19 cellular contexts compared by ENCODE assay signal in the genomic region with DNA sequence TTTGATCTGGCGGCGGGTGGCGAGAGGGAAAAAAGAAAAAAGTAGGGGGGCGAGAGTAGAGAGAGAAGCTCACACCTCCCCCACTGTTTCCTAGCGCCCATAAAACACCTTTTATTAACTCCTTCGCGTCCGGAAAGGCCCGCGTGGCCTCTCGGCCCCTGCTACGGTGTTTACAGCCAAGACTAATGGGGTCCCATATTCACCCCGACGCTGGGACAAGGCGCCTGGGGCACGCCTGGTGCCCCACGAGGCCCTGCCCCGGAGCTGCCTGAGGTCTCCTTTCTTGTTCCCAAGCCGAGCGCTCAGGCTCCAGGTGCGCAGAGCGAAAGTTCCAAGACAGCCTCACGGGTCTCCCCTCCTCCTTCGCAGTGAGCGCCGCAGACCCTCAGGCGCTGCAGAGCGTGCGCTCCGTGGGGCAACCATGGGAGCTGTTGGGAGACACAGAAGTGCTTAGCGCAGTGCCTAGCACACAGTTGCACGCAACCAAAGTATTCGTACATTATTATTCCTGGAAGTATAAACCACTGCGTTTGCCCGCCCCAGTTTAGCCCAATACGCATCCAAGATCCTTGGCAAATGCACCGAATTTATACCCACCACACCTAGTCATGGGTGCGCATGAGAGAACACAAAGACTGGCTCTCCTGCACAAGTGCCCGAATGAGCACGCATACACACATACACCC. TPM values are rescaled to one million over a fixed set of nuclear protein-coding genes. Genes with fewer than 3 reads are reported as not detected.
DNase-seq lines count a peak whose midpoint lies in the region; ATAC-seq and TF ChIP-seq lines count a peak whose summit lies in the region.
"Had no signal": no experiment of that assay in that cellular context is flagged by ENCODE, and none has a peak within 500 bp of the region (broad histone marks: within the 10 kb centered on the region; RNA-seq: fewer than 3 reads in every experiment).

No MANE protein-coding gene starts in this region.

- no peaks in the 10 kb centered on the region for H3K36me3 ChIP-seq in sigmoid colon
- H3K36me3 ChIP-seq: upper lobe of left lung had no signal

- no peak for TF ChIP-seq POLR2A in sigmoid colon (IDR thresholded peaks at IDR 0.05)

- H3K4me3 ChIP-seq in iPS-18c (ENCODE audit: insufficient read depth, low read depth, low read length) (peak overlapping the region; percentile 34; the same call in 1 of the 2 replicates), sigmoid colon (peak overlapping the region; percentile 70 to 77 (median 72))
- H3K4me3 ChIP-seq: upper lobe of left lung had no signal

- H3K4me1 ChIP-seq in sigmoid colon: peaks cover 0 to 62% (median 48%) of the 10 kb centered on the region in 4 donors

- no peak overlapping the region for H3K27ac Mint-ChIP-seq in WTC11
- H3K27ac Mint-ChIP-seq: activated naive CD4-positive, alpha-beta T cell treated with anti-CD3 and anti-CD28 coated beads, Interleukin-2, amount 50 U/mL, for 72 hours had no signal

- no peak for ATAC-seq in activated T-cell treated with anti-CD3 and anti-CD28 coated beads, Interleukin-2, amount 50 U/mL, for 4 hours
- ATAC-seq in WTC11: peak; percentile 4
- ATAC-seq: PC-3 had no signal

- H3K27me3 Mint-ChIP-seq in activated T-cell treated with anti-CD3 and anti-CD28 coated beads, Interleukin-2, amount 50 U/mL, for 4 hours (ENCODE audit: low read depth): peaks cover 87% of the 10 kb centered on the region
- H3K27me3 Mint-ChIP-seq in WTC11 (ENCODE audit: low read depth): peaks cover 100% of the 10 kb centered on the region

- H3K9me3 ChIP-seq in iPS-18c (ENCODE audit: control insufficient read depth, insufficient read depth, low read length) (peaks cover 2% of the 10 kb centered on the region), sigmoid colon (no peaks in the 10 kb centered on the region)
- H3K9me3 ChIP-seq: upper lobe of left lung had no signal

- no peak overlapping the region for H3K4me3 Mint-ChIP-seq in activated T-cell treated with anti-CD3 and anti-CD28 coated beads, Interleukin-2, amount 50 U/mL, for 4 hours
- peak overlapping the region; percentile 63 for H3K4me3 Mint-ChIP-seq in WTC11

- TF ChIP-seq CTCF in WTC11 (IDR thresholded peaks at IDR 0.05) (no peak), sigmoid colon (IDR thresholded peaks at IDR 0.05) (no peak)

- peaks cover 48% of the 10 kb centered on the region for H3K4me1 Mint-ChIP-seq in activated T-cell treated with anti-CD3 and anti-CD28 coated beads, Interleukin-2, amount 50 U/mL, for 4 hours (ENCODE audit: low read depth)
- H3K4me1 Mint-ChIP-seq in WTC11: peaks cover 49% of the 10 kb centered on the region

- DNase-seq in activated T-cell treated with anti-CD3 and anti-CD28 coated beads, Interleukin-2, amount 50 U/mL, for 48 hours: peak; percentile 28 to 35
- no peak for DNase-seq in activated T-cell treated with anti-CD3 and anti-CD28 coated beads, Interleukin-2, amount 50 U/mL, for 4 hours
- peak; percentile 61 for DNase-seq in WTC11 (ENCODE audit: low spot score)
- DNase-seq in sigmoid colon: no peak
- DNase-seq in A172 (ENCODE audit: low spot score): no peak
- DNase-seq in RPMI8226: no peak
- no peak for DNase-seq in HCEC 1CT
- DNase-seq: cortex of kidney; DMS 273 treated with DMSO at 0.1 percent for 48 hours; NCI-H1105 treated with DMSO at 0.1 percent for 48 hours; NCI-H446; PC-3; stimulated activated CD4-positive, alpha-beta T cell treated with anti-CD3 and anti-CD28 coated beads, Interleukin-12 subunit alpha, Interleukin-12 subunit beta, amount 100 ng/mL, for 4 hours had no signal

- 17 to 20% methylated on average over 40 of the region's 40 CpGs for WGBS in sigmoid colon, 2 donors

- POLR2A ChIA-PET in WTC11 (lab: Charles Lee): no interaction called here

- no peaks in the 10 kb centered on the region for H3K9me3 Mint-ChIP-seq in activated T-cell treated with anti-CD3 and anti-CD28 coated beads, Interleukin-2, amount 50 U/mL, for 4 hours
- H3K9me3 Mint-ChIP-seq in WTC11: no peaks in the 10 kb centered on the region
- H3K9me3 Mint-ChIP-seq: activated naive CD4-positive, alpha-beta T cell treated with anti-CD3 and anti-CD28 coated beads, Interleukin-2, amount 50 U/mL, for 72 hours; neural crest cell had no signal

- H3K36me3 Mint-ChIP-seq in activated T-cell treated with anti-CD3 and anti-CD28 coated beads, Interleukin-2, amount 50 U/mL, for 4 hours (ENCODE audit: insufficient read depth): no peaks in the 10 kb centered on the region
- no peaks in the 10 kb centered on the region for H3K36me3 Mint-ChIP-seq in WTC11

- peak overlapping the region in 3 of 4 donors; percentile 91 to 96 (median 94) for H3K27ac ChIP-seq in sigmoid colon
- H3K27ac ChIP-seq: upper lobe of left lung had no signal

- no peak for TF ChIP-seq EP300 in sigmoid colon (IDR thresholded peaks at IDR 0.05)

- peaks cover 0 to 50% (median 9%) of the 10 kb centered on the region in 3 donors for H3K27me3 ChIP-seq in sigmoid colon

- intact Hi-C loops in sigmoid colon (cut with DNase I): no loop called here

- CTCF ChIA-PET in WTC11 (lab: Charles Lee): interaction anchor here (0.9 to 1.9 kb wide), 3 partner anchors 12 to 177 kb away, joined by 3 to 13 read pairs (median 3); no protein-coding TSS in a partner anchor

TF ChIP-seq in WTC11, 78 proteins besides CTCF, POLR2A, EP300 and RAD21:
- TF ChIP-seq, protein P1, sequence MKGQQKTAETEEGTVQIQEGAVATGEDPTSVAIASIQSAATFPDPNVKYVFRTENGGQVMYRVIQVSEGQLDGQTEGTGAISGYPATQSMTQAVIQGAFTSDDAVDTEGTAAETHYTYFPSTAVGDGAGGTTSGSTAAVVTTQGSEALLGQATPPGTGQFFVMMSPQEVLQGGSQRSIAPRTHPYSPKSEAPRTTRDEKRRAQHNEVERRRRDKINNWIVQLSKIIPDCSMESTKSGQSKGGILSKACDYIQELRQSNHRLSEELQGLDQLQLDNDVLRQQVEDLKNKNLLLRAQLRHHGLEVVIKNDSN (CRISPR knock-in tag; IDR thresholded peaks at IDR 0.05): no peak
- TF ChIP-seq TEAD1 (CRISPR knock-in tag; IDR thresholded peaks at IDR 0.05) (no peak), ZNF232 (CRISPR knock-in tag; IDR thresholded peaks at IDR 0.05) (no peak), OVOL2 (CRISPR knock-in tag; IDR thresholded peaks at IDR 0.05; ENCODE audit: borderline replicate concordance) (no peak), PRRX2 (CRISPR knock-in tag; IDR thresholded peaks at IDR 0.05) (no peak)
- TF ChIP-seq, protein P2, sequence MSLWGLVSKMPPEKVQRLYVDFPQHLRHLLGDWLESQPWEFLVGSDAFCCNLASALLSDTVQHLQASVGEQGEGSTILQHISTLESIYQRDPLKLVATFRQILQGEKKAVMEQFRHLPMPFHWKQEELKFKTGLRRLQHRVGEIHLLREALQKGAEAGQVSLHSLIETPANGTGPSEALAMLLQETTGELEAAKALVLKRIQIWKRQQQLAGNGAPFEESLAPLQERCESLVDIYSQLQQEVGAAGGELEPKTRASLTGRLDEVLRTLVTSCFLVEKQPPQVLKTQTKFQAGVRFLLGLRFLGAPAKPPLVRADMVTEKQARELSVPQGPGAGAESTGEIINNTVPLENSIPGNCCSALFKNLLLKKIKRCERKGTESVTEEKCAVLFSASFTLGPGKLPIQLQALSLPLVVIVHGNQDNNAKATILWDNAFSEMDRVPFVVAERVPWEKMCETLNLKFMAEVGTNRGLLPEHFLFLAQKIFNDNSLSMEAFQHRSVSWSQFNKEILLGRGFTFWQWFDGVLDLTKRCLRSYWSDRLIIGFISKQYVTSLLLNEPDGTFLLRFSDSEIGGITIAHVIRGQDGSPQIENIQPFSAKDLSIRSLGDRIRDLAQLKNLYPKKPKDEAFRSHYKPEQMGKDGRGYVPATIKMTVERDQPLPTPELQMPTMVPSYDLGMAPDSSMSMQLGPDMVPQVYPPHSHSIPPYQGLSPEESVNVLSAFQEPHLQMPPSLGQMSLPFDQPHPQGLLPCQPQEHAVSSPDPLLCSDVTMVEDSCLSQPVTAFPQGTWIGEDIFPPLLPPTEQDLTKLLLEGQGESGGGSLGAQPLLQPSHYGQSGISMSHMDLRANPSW (CRISPR knock-in tag; conservative IDR thresholded peaks at IDR 0.05; ENCODE audit: low read depth): no peak
- TF ChIP-seq, protein P3, sequence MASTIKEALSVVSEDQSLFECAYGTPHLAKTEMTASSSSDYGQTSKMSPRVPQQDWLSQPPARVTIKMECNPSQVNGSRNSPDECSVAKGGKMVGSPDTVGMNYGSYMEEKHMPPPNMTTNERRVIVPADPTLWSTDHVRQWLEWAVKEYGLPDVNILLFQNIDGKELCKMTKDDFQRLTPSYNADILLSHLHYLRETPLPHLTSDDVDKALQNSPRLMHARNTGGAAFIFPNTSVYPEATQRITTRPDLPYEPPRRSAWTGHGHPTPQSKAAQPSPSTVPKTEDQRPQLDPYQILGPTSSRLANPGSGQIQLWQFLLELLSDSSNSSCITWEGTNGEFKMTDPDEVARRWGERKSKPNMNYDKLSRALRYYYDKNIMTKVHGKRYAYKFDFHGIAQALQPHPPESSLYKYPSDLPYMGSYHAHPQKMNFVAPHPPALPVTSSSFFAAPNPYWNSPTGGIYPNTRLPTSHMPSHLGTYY (CRISPR knock-in tag; IDR thresholded peaks at IDR 0.05): no peak
- TF ChIP-seq, protein P4, sequence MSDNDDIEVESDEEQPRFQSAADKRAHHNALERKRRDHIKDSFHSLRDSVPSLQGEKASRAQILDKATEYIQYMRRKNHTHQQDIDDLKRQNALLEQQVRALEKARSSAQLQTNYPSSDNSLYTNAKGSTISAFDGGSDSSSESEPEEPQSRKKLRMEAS (CRISPR knock-in tag; IDR thresholded peaks at IDR 0.05): 0 out of 2 replicates have a peak, but pooled peaks have one; percentile 22

RNA-seq across cellular contexts. Expression of a gene that starts 4.3 kb away (rescaled TPM):
- not detected for total RNA-seq in activated T-cell treated with anti-CD3 and anti-CD28 coated beads, Interleukin-2, amount 50 U/mL, for 4 hours
- total RNA-seq in WTC11 (2021) (not detected in 3 replicates), sigmoid colon (10 to 100 TPM; 45.6 to 69.2 (median 48.9) TPM)
- 1 to 10 TPM in 2 of 3 donors, not detected in 1; 2.4 to 6.8 TPM for polyA plus RNA-seq in sigmoid colon
- not detected in 2 replicates for total RNA-seq in A172 (2014; rRNA removed; shearing (Covaris generic))
- total RNA-seq: activated naive CD4-positive, alpha-beta T cell treated with anti-CD3 and anti-CD28 coated beads, Interleukin-2, amount 50 U/mL, for 72 hours; kidney epithelial cell; neural crest cell; PC-3; T-helper 1 cell treated with Interleukin-12 subunit alpha and Interleukin-12 subunit beta and Interleukin-4 antibody, amounts not matched to agents 30 ng/mL and 1 ng/mL, for 36 hours had no signal

RNA-seq across cellular contexts. Expression of a gene that starts 27.9 kb away (rescaled TPM):
- total RNA-seq in activated T-cell treated with anti-CD3 and anti-CD28 coated beads, Interleukin-2, amount 50 U/mL, for 4 hours: 10 to 100 TPM; 22.5 to 27.0 (median 24.0) TPM
- 25.6 to 33.5 TPM (median 32.0 TPM) in 3 replicates for total RNA-seq in WTC11 (2021)
- total RNA-seq in sigmoid colon: 10 to 100 TPM; 36.0 to 51.7 (median 42.9) TPM
- 10 to 100 TPM; 17.8 to 27.6 (median 24.5) TPM for polyA plus RNA-seq in sigmoid colon
- total RNA-seq in A172 (2014; rRNA removed; shearing (Covaris generic)): 22.4 and 41.8 TPM in 2 replicates

Comparison
In these comparisons a context has a peak if more than half of its experiments do, and no peak if none do; other contexts are left out.
1. DNase-seq: peak in activated T-cell treated with anti-CD3 and anti-CD28 coated beads, Interleukin-2, amount 50 U/mL, for 48 hours (2 of 2) and WTC11 (single experiment); none in activated T-cell treated with anti-CD3 and anti-CD28 coated beads, Interleukin-2, amount 50 U/mL, for 4 hours (single experiment), sigmoid colon (single experiment), A172 (single experiment), RPMI8226 (single experiment) and HCEC 1CT (single experiment).
2. RNA of a gene that starts 4.3 kb away (total RNA-seq): 45.6 to 69.2 TPM in sigmoid colon; not detected in WTC11, not detected in activated T-cell treated with anti-CD3 and anti-CD28 coated beads, Interleukin-2, amount 50 U/mL, for 4 hours and not detected in A172; every median in the first group is over 10 times any median in the second.